ENCODE assay signal across 8 cellular contexts in the genomic region with DNA sequence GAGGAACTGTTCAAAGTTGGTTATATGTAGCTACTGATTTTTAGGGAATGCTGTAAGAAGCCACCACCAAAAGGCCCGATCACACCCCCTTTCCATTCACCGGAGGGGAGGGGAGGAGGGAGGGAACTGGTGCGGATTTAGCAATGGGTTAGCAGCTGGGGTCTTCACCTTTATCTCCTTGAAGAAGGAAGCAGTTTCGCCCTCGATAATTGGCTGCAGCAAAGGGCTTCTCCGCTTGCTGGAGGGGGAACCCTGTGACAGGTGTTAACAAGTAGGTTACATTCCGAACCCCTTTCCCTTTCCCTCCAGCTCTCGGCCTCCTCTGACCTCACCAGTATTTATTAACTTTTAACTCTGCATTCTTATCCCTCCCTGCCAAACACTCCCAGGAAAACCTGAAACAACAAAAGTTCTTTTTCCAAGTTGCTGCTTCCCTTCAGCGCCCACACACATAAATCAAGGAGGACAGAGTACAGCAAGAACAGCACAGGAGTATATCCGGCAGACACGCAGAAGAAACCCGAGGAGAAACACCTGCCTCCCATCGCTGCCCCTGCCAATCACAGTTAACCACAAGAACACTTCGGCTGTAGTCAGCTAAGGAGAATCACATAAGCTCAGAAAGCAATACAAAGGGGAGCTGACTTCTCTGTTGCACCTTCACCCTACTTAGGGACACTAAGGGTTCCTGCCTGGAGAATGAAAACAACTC. TPM values are rescaled to one million over a fixed set of nuclear protein-coding genes. Genes with fewer than 3 reads are reported as not detected.
DNase-seq lines count a peak whose midpoint lies in the region; ATAC-seq and TF ChIP-seq lines count a peak whose summit lies in the region.

No MANE protein-coding gene starts in this region.

- H3K4me3 ChIP-seq in GM06990 (replicated peaks; ENCODE audit: low read depth, low read length) (no peak overlapping the region), choroid plexus epithelial cell (ENCODE audit: low read depth, low read length) (no peak overlapping the region)
- H3K4me3 ChIP-seq in Jurkat, Clone E6-1 (ENCODE audit: low read length), result no peak overlapping the region

- no peaks in the 10 kb centered on the region for H3K36me3 ChIP-seq in GM06990 (ENCODE audit: control insufficient read depth, insufficient read depth, low read length)

- TF ChIP-seq CTCF in GM06990 (IDR thresholded peaks at IDR 0.05; ENCODE audit: insufficient read depth, low read length, poor library complexity, severe bottlenecking) (no peak), choroid plexus epithelial cell (conservative IDR thresholded peaks at IDR 0.05; ENCODE audit: low read depth, low read length) (no peak)

- DNase-seq in GM06990 (ENCODE audit: extremely low read depth, insufficient read length) (peak; percentile 23), choroid plexus epithelial cell (ENCODE audit: low read depth) (peak; percentile 29), renal cortical epithelial cell (ENCODE audit: low read depth) (peak; percentile 98), Ammon's horn (ENCODE audit: low spot score) (no peak), NOMO-1 treated with dmso at 0.1 percent for 144 hours (lab: John Stamatoyannopoulos, UW; ENCODE audit: unreplicated experiment) (no peak)
- DNase-seq in Jurkat, Clone E6-1 (ENCODE audit: low read depth, low spot score), result peak; percentile 86
- no peak for DNase-seq in stimulated activated CD8-positive, alpha-beta memory T cell treated with anti-CD3 and anti-CD28 coated beads, Interleukin-4, amount 100 ng/mL, for 48 hours

- ATAC-seq in GM21529 (IDR thresholded peaks at IDR 0.05; ENCODE audit: unreplicated experiment), result peak; percentile 88

- H3K27me3 ChIP-seq in GM06990 (replicated peaks; ENCODE audit: control insufficient read depth, insufficient read depth, low read length), result no peaks in the 10 kb centered on the region

RNA-seq across cellular contexts. Expression of gene NAP1L5, which starts 39.8 kb away (rescaled TPM):
- 8.2 TPM for polyA plus RNA-seq in Jurkat, Clone E6-1 (2012; ENCODE audit: insufficient read depth, insufficient read length)
- total RNA-seq in renal cortical epithelial cell, result 2.6 and 8.1 TPM in 2 replicates

Comparison
In these comparisons a context has a peak if more than half of its experiments do, and no peak if none do; other contexts are left out.
1. DNase-seq: peak in GM06990 (single experiment), Jurkat, Clone E6-1 (single experiment), choroid plexus epithelial cell (single experiment) and renal cortical epithelial cell (single experiment); none in stimulated activated CD8-positive, alpha-beta memory T cell treated with anti-CD3 and anti-CD28 coated beads, Interleukin-4, amount 100 ng/mL, for 48 hours (single experiment), Ammon's horn (single experiment) and NOMO-1 treated with dmso at 0.1 percent for 144 hours (single experiment).